17 cellular contexts compared by ENCODE assay signal in the genomic region with DNA sequence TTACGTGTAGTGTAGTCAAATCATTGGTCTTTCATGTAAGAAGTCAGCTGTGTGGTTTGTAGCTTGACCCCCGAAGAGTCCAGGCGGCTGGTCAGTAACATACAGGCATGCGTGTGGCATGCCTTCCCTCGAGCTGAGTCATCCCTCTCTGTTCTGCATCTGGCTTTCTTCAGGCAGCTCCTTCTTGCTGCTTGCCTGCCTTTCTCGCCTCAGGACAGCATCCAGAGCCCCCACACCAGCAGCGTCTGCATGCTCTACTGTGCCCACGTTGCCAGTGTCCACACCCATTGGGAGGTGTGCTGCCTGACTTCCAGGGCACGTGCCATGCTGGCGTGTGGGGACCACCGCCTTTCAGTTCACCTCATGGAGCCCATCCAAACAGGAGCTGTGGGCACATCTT.
A peak's percentile ranks its signal among the peaks of the same experiment; 100 is the strongest.
DNase-seq lines count a peak whose midpoint lies in the region; ATAC-seq, FAIRE-seq and TF ChIP-seq lines count a peak whose summit lies in the region.
"Had no signal": no experiment of that assay in that cellular context is flagged by ENCODE, and none has a peak within 500 bp of the region (broad histone marks: within the 10 kb centered on the region; RNA-seq: fewer than 3 reads in every experiment).

No MANE protein-coding gene starts in this region.

- H3F3A ChIP-seq in PC-3 (ENCODE audit: low read length, unreplicated experiment) = no peaks in the 10 kb centered on the region

- no peak overlapping the region for H3K4me2 ChIP-seq in PC-3 (ENCODE audit: low read length)
- H3K4me2 ChIP-seq: A549 had no signal

- FAIRE-seq in kidney (lab: Jason Lieb, UNC) = no peak
- FAIRE-seq: A549, colon had no signal

- H3K4me3 Mint-ChIP-seq in chondrocyte (ENCODE audit: unreplicated experiment) (no peak overlapping the region), memory B cell (no peak overlapping the region)
- H3K4me3 Mint-ChIP-seq: activated CD4-positive, alpha-beta T cell treated with anti-CD3 and anti-CD28 coated beads, Interleukin-2, amount 10 ng/mL, durations not matched to agents 7 days and 5 days had no signal

- H3K9me3 ChIP-seq in AG04450 (ENCODE audit: control insufficient read depth, insufficient read depth, low read length) (no peaks in the 10 kb centered on the region), HUES48 (ENCODE audit: control insufficient read depth, insufficient read depth, low read length) (no peaks in the 10 kb centered on the region), PC-3 (ENCODE audit: low read length) (no peaks in the 10 kb centered on the region), kidney (ENCODE audit: control insufficient read depth in 1 of 2, low read length in 2 of 2) (no peaks in the 10 kb centered on the region)
- H3K9me3 ChIP-seq: A549, gastroesophageal sphincter, uterus had no signal

- H3K27me3 Mint-ChIP-seq in chondrocyte (ENCODE audit: low read depth) = no peaks in the 10 kb centered on the region
- no peaks in the 10 kb centered on the region for H3K27me3 Mint-ChIP-seq in memory B cell
- H3K27me3 Mint-ChIP-seq: activated CD4-positive, alpha-beta T cell treated with anti-CD3 and anti-CD28 coated beads, Interleukin-2, amount 10 ng/mL, durations not matched to agents 7 days and 5 days had no signal

- no TSS peak for BruUV-seq in PC-3 (replicated peaks; lab: Mats Ljungman, UMichigan)

- intact Hi-C loops in PC-3 (cut with micrococcal nuclease) (no loop called here), kidney (cut with DNase I) (no loop called here)

- H3K4me3 ChIP-seq in AG04450 (ENCODE audit: low read depth, low read length) (no peak overlapping the region), HUES48 (ENCODE audit: low read depth, low read length) (no peak overlapping the region), PC-3 (ENCODE audit: low read length) (no peak overlapping the region), kidney (ENCODE audit: low read length in 2 of 2) (no peak overlapping the region)
- H3K4me3 ChIP-seq: A549, gastroesophageal sphincter, uterus had no signal

- POLR2A ChIA-PET in AG04450 (lab: Yijun Ruan, JAX) = interaction anchor here (0.9 kb wide), 1 partner anchor 60 kb away, joined by 4 read pairs; no protein-coding TSS in a partner anchor
- POLR2A ChIA-PET in PC-3 (lab: Charles Lee; ENCODE audit: unreplicated experiment) = no interaction called here

- no peaks in the 10 kb centered on the region for H3K9me2 ChIP-seq in PC-3 (replicated peaks; ENCODE audit: low read length)

- H3K9ac ChIP-seq in HUES48 (ENCODE audit: low read depth, low read length) = no peak overlapping the region
- H3K9ac ChIP-seq in PC-3 (ENCODE audit: low read length) = no peak overlapping the region
- H3K9ac ChIP-seq in kidney (ENCODE audit: low read length in 2 of 2) = no peak overlapping the region

- H3K27ac ChIP-seq in AG04450 (ENCODE audit: low read depth, low read length) (peak overlapping the region; percentile 77), HUES48 (ENCODE audit: low read depth, low read length) (peak overlapping the region; percentile 86), PC-3 (ENCODE audit: low read length) (no peak overlapping the region), kidney (ENCODE audit: low read depth in 2 of 2, low read length in 2 of 2) (no peak overlapping the region)
- H3K27ac ChIP-seq: A549, gastroesophageal sphincter had no signal

- H3K4me1 ChIP-seq in HUES48 (ENCODE audit: control insufficient read depth, insufficient read depth, low read length) (peaks cover 15% of the 10 kb centered on the region), PC-3 (ENCODE audit: insufficient read depth, low read length) (no peaks in the 10 kb centered on the region), kidney (ENCODE audit: control insufficient read depth in 1 of 2, insufficient read depth in 1 of 2, low read depth in 1 of 2, low read length in 2 of 2) (no peaks in the 10 kb centered on the region)
- H3K4me1 ChIP-seq: A549, gastroesophageal sphincter, uterus had no signal

- ATAC-seq in memory B cell (ENCODE audit: low read depth) (no peak), PC-3 (no peak)
- ATAC-seq: A549, gastroesophageal sphincter, left lobe of liver had no signal

- peaks cover 3% of the 10 kb centered on the region; the same call in 1 of the 2 replicates for H4K20me1 ChIP-seq in PC-3 (ENCODE audit: low read length)

- no peak overlapping the region for H2AFZ ChIP-seq in PC-3 (ENCODE audit: low read length)

- no peaks in the 10 kb centered on the region for H3K27me3 ChIP-seq in AG04450 (ENCODE audit: control insufficient read depth, insufficient read depth, low read length)
- H3K27me3 ChIP-seq in HUES48 (ENCODE audit: control insufficient read depth, insufficient read depth, low read length) = no peaks in the 10 kb centered on the region
- H3K27me3 ChIP-seq in PC-3 (ENCODE audit: low read length) = no peaks in the 10 kb centered on the region
- H3K27me3 ChIP-seq: gastroesophageal sphincter, uterus had no signal

- H3K9me3 Mint-ChIP-seq in chondrocyte (ENCODE audit: low read depth) (no peaks in the 10 kb centered on the region), memory B cell (no peaks in the 10 kb centered on the region)
- H3K9me3 Mint-ChIP-seq: activated CD4-positive, alpha-beta T cell treated with anti-CD3 and anti-CD28 coated beads, Interleukin-2, amount 10 ng/mL, durations not matched to agents 7 days and 5 days had no signal

- peak overlapping the region; percentile 84 for H3K27ac Mint-ChIP-seq in chondrocyte (ENCODE audit: unreplicated experiment)
- H3K27ac Mint-ChIP-seq in memory B cell = peak overlapping the region; percentile 31
- H3K27ac Mint-ChIP-seq: activated CD4-positive, alpha-beta T cell treated with anti-CD3 and anti-CD28 coated beads, Interleukin-2, amount 10 ng/mL, durations not matched to agents 7 days and 5 days had no signal

- H3K4me1 Mint-ChIP-seq in chondrocyte (ENCODE audit: low read depth) (peaks cover 12% of the 10 kb centered on the region), memory B cell (no peaks in the 10 kb centered on the region)

- H3K79me2 ChIP-seq in PC-3 (ENCODE audit: low read length) = no peaks in the 10 kb centered on the region

- H3K36me3 ChIP-seq in HUES48 (ENCODE audit: control insufficient read depth, insufficient read depth, low read length) (peaks cover 84% of the 10 kb centered on the region), PC-3 (ENCODE audit: low read depth, low read length) (peaks cover 67% of the 10 kb centered on the region), kidney (ENCODE audit: control insufficient read depth in 1 of 2, insufficient read depth in 2 of 2, low read length in 2 of 2) (peaks cover 44 to 51% of the 10 kb centered on the region in 2 donors)
- H3K36me3 ChIP-seq: uterus had no signal

- H3K36me3 Mint-ChIP-seq in chondrocyte (ENCODE audit: low read depth) (peaks cover 35% of the 10 kb centered on the region), memory B cell (peaks cover 51% of the 10 kb centered on the region)

- no peak for TF ChIP-seq CTCF in AG04450 (IDR thresholded peaks at IDR 0.05; ENCODE audit: low read depth, low read length)
- no peak for TF ChIP-seq CTCF in chondrocyte (IDR thresholded peaks at IDR 0.05)
- no peak for TF ChIP-seq CTCF in PC-3 (conservative IDR thresholded peaks at IDR 0.05; ENCODE audit: low read depth, low read length)
- no peak for TF ChIP-seq CTCF in kidney (IDR thresholded peaks at IDR 0.05; ENCODE audit: borderline replicate concordance, extremely low read depth, insufficient read depth)

- DNase-seq in AG04450 (ENCODE audit: low read depth, low spot score) (peak; percentile 94), chondrocyte (ENCODE audit: low spot score) (no peak), memory B cell (ENCODE audit: low spot score in 2 of 2) (no peak), NCI-H2081 (lab: John Stamatoyannopoulos, UW) (no peak), foreskin melanocyte (no peak), PC-3 (no peak), kidney (no peak)
- DNase-seq: activated CD4-positive, alpha-beta T cell treated with anti-CD3 and anti-CD28 coated beads, Interleukin-2, amount 10 ng/mL, durations not matched to agents 7 days and 5 days; activated effector memory CD4-positive, alpha-beta T cell treated with Interleukin-2 at 50 U/mL for 16 hours; DMS153; NCI-H2081 treated with DMSO at 0.1 percent for 48 hours had no signal

- CTCF ChIA-PET in AG04450 (lab: Charles Lee) = interaction anchor here (0.6 to 1.2 kb wide), 3 partner anchors 18 to 153 kb away, joined by 3 to 4 read pairs (median 3); no protein-coding TSS in a partner anchor
- CTCF ChIA-PET in PC-3 (lab: Charles Lee) = no interaction called here

Comparison
In these comparisons a context has a peak if more than half of its experiments do, and no peak if none do; other contexts are left out.
1. H3K27ac ChIP-seq: peak in AG04450 (single experiment) and HUES48 (single experiment); none in PC-3 (single experiment) and kidney (0 of 2).